ENCODE assay signal across 17 cellular contexts in the genomic region with DNA sequence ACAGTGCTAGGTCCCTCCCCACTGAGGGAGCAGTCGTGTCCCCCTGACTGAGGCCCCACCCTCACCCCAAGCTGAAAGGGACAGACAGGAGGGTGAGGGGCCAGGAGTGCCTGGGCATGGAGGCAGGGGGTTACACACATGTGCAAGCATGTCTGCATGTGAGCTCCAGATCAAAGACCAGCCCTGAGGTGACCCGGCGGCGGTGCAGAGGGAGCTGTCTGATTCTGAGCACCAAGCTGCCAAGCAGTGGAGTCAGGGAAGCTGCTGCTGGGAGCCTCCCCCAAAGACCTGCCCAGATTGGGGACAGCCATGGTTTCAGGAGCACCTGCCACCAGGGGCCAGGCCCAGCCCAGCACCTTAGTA. TPM values are rescaled to one million over a fixed set of nuclear protein-coding genes. Genes with fewer than 3 reads are reported as not detected.
A peak's percentile ranks its signal among the peaks of the same experiment; 100 is the strongest.
DNase-seq lines count a peak whose midpoint lies in the region; ATAC-seq and TF ChIP-seq lines count a peak whose summit lies in the region.
"Had no signal": no experiment of that assay in that cellular context is flagged by ENCODE, and none has a peak within 500 bp of the region (broad histone marks: within the 10 kb centered on the region; RNA-seq: fewer than 3 reads in every experiment).

No MANE protein-coding gene starts in this region.

- TF ChIP-seq CTCF in GM10266 (IDR thresholded peaks at IDR 0.05; ENCODE audit: control insufficient read depth, insufficient read depth, low read depth, missing control alignments) (no peak), WERI-Rb-1 (IDR thresholded peaks at IDR 0.05; ENCODE audit: low read depth, low read length) (no peak)

- H3K4me1 Mint-ChIP-seq in activated CD8-positive, alpha-beta memory T cell treated with anti-CD3 and anti-CD28 coated beads, Interleukin-2, amount 10 ng/mL, durations not matched to agents 7 days and 5 days: peaks cover 10% of the 10 kb centered on the region

- H3K36me3 Mint-ChIP-seq in activated CD8-positive, alpha-beta memory T cell treated with anti-CD3 and anti-CD28 coated beads, Interleukin-2, amount 10 ng/mL, durations not matched to agents 7 days and 5 days: no peaks in the 10 kb centered on the region

- no peak overlapping the region for H3K4me3 ChIP-seq in WERI-Rb-1 (ENCODE audit: low read depth, low read length)
- H3K4me3 ChIP-seq: GM23248 had no signal

- H3K9me3 ChIP-seq in WERI-Rb-1 (ENCODE audit: severe bottlenecking): no peaks in the 10 kb centered on the region

- H3K36me3 ChIP-seq in WERI-Rb-1: peaks cover 9% of the 10 kb centered on the region

- H3K27ac Mint-ChIP-seq in activated CD8-positive, alpha-beta memory T cell treated with anti-CD3 and anti-CD28 coated beads, Interleukin-2, amount 10 ng/mL, durations not matched to agents 7 days and 5 days: no peak overlapping the region

- DNase-seq in activated CD8-positive, alpha-beta memory T cell treated with anti-CD3 and anti-CD28 coated beads, Interleukin-2, amount 50 U/mL, for 48 hours: peak; percentile 44
- DNase-seq in activated CD8-positive, alpha-beta memory T cell treated with anti-CD3 and anti-CD28 coated beads, Interleukin-2, amount 10 ng/mL, durations not matched to agents 7 days and 5 days: no peak
- peak; percentile 3 for DNase-seq in GM10266 (ENCODE audit: extremely low spot score)
- DNase-seq in WERI-Rb-1: peak; percentile 75
- peak; percentile 64 for DNase-seq in posterior vena cava (ENCODE audit: low spot score)
- no peak for DNase-seq in SKM-1 treated with dmso at 0.1 percent for 144 hours (lab: John Stamatoyannopoulos, UW; ENCODE audit: unreplicated experiment)
- no peak for DNase-seq in NCI-H526 treated with DMSO at 0.1 percent for 48 hours (lab: John Stamatoyannopoulos, UW)
- DNase-seq: COR-L47, EL, GM23248, KBM-7, NCI-H1048, NCI-H146, NCI-H2081, NCI-H510A treated with DMSO at 0.1 percent for 48 hours had no signal

- intact Hi-C loops in posterior vena cava (cut with DNase I): no loop called here

- peaks cover 73% of the 10 kb centered on the region for H3K27me3 Mint-ChIP-seq in activated CD8-positive, alpha-beta memory T cell treated with anti-CD3 and anti-CD28 coated beads, Interleukin-2, amount 10 ng/mL, durations not matched to agents 7 days and 5 days

- ATAC-seq in activated CD8-positive, alpha-beta memory T cell treated with anti-CD3 and anti-CD28 coated beads, Interleukin-2, amount 10 ng/mL, durations not matched to agents 7 days and 5 days: no peak
- ATAC-seq in HG02642 (IDR thresholded peaks at IDR 0.05; ENCODE audit: poor library complexity, unreplicated experiment): no peak
- ATAC-seq: Right ventricle myocardium inferior had no signal

- CTCF ChIA-PET in activated CD8-positive, alpha-beta memory T cell treated with anti-CD3 and anti-CD28 coated beads, Interleukin-2, amount 10 ng/mL, durations not matched to agents 7 days and 5 days (lab: Charles Lee): interaction anchor here (0.8 to 3.6 kb wide), 6 partner anchors 8 to 275 kb away, joined by 3 to 26 read pairs (median 4); no protein-coding TSS in a partner anchor

- peak overlapping the region; percentile 1; the same call in 1 of the 2 replicates for H3K27ac ChIP-seq in WERI-Rb-1
- H3K27ac ChIP-seq: GM23248 had no signal

- H3K9me3 Mint-ChIP-seq in activated CD8-positive, alpha-beta memory T cell treated with anti-CD3 and anti-CD28 coated beads, Interleukin-2, amount 10 ng/mL, durations not matched to agents 7 days and 5 days (ENCODE audit: low read depth): no peaks in the 10 kb centered on the region

- peaks cover 2% of the 10 kb centered on the region for H3K27me3 ChIP-seq in WERI-Rb-1 (ENCODE audit: insufficient read depth, low read depth, severe bottlenecking)

- H3K4me3 Mint-ChIP-seq in activated CD8-positive, alpha-beta memory T cell treated with anti-CD3 and anti-CD28 coated beads, Interleukin-2, amount 10 ng/mL, durations not matched to agents 7 days and 5 days: no peak overlapping the region

RNA-seq across cellular contexts. Expression of a gene that starts 5.5 kb away (rescaled TPM):
- not detected for total RNA-seq in activated CD8-positive, alpha-beta memory T cell treated with anti-CD3 and anti-CD28 coated beads, Interleukin-2, amount 10 ng/mL, durations not matched to agents 7 days and 5 days
- total RNA-seq in posterior vena cava: under 1 TPM in 1 of 2 donors, not detected in 1; 0.23 TPM
- total RNA-seq: Right ventricle myocardium inferior had no signal

RNA-seq across cellular contexts. Expression of a gene that starts 20.5 kb away (rescaled TPM):
- under 1 TPM in 1 of 2 experiments, not detected in 1; 0.23 TPM for total RNA-seq in activated CD8-positive, alpha-beta memory T cell treated with anti-CD3 and anti-CD28 coated beads, Interleukin-2, amount 10 ng/mL, durations not matched to agents 7 days and 5 days
- under 1 TPM in 1 of 2 donors, not detected in 1; 0.19 TPM for total RNA-seq in posterior vena cava
- total RNA-seq: GM23248, Right ventricle myocardium inferior had no signal

Comparison
In these comparisons a context has a peak if more than half of its experiments do, and no peak if none do; other contexts are left out.
1. DNase-seq: peak in activated CD8-positive, alpha-beta memory T cell treated with anti-CD3 and anti-CD28 coated beads, Interleukin-2, amount 50 U/mL, for 48 hours (single experiment), GM10266 (single experiment), WERI-Rb-1 (single experiment) and posterior vena cava (single experiment); none in activated CD8-positive, alpha-beta memory T cell treated with anti-CD3 and anti-CD28 coated beads, Interleukin-2, amount 10 ng/mL, durations not matched to agents 7 days and 5 days (single experiment), SKM-1 treated with dmso at 0.1 percent for 144 hours (single experiment) and NCI-H526 treated with DMSO at 0.1 percent for 48 hours (single experiment).